ENCODE assay signal across 8 cellular contexts in the genomic region with DNA sequence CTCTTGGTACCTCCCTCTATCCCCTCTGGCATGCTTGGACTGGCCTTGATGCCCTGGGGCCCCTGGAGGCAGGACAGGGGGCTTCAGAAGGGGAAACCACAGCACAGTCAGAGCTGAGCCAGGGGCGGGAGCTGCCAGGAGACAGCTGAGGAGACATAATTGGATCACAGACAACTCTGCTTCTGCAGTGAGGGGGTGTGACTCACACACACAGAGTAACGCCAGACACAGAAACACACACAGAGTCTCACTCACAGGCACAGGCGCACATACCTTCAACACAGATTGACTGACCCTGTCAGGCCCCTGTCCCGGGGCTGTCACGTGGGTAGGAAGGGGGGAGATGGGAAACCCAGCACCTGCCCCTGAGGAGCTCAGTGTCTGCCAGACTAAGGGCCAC. TPM values are rescaled to one million over a fixed set of nuclear protein-coding genes. Genes with fewer than 3 reads are reported as not detected.
DNase-seq lines count a peak whose midpoint lies in the region; ATAC-seq and TF ChIP-seq lines count a peak whose summit lies in the region.

No MANE protein-coding gene starts in this region.

- H2BK12ac ChIP-seq in neuronal stem cell (ENCODE audit: low read length), result no peak overlapping the region

- H3K4me3 ChIP-seq in BE2C (ENCODE audit: low read depth, low read length) (no peak overlapping the region), epithelial cell of esophagus (ENCODE audit: low read length) (no peak overlapping the region), neuronal stem cell (ENCODE audit: low read length in 2 of 2) (no peak overlapping the region)

- no peaks in the 10 kb centered on the region for H3K36me3 ChIP-seq in BE2C
- H3K36me3 ChIP-seq in neuronal stem cell (replicated peaks in 1 of 2; ENCODE audit: control insufficient read depth in 2 of 2, insufficient read depth in 2 of 2, low read length in 2 of 2), result no peaks in the 10 kb centered on the region

- no peak overlapping the region for H3K18ac ChIP-seq in neuronal stem cell (ENCODE audit: low read length)

- no peak overlapping the region for H2BK5ac ChIP-seq in neuronal stem cell (ENCODE audit: low read length)

- no peak overlapping the region for H4K8ac ChIP-seq in neuronal stem cell (ENCODE audit: low read depth, low read length)

- H3K14ac ChIP-seq in neuronal stem cell (ENCODE audit: low read length), result no peak overlapping the region

- no peak overlapping the region for H3K4ac ChIP-seq in neuronal stem cell (ENCODE audit: low read length)

- H2BK120ac ChIP-seq in neuronal stem cell (ENCODE audit: low read depth, low read length), result no peak overlapping the region

- WGBS in neuronal stem cell (ENCODE audit: extremely low coverage in 2 of 2, insufficient read length in 2 of 2, insufficient replicate concordance in 1 of 2), 2 donors, result no CpG with 5 or more reads among the region's 5 CpGs

- peak overlapping the region; percentile 56 for H2AFZ ChIP-seq in neuronal stem cell (ENCODE audit: low read length)

- H4K91ac ChIP-seq in neuronal stem cell (ENCODE audit: low read depth, low read length, poor library complexity), result no peak overlapping the region

- no peak overlapping the region for H3K4me2 ChIP-seq in neuronal stem cell (ENCODE audit: insufficient read depth, low read length, poor library complexity, severe bottlenecking)

- TF ChIP-seq CTCF in BE2C (IDR thresholded peaks at IDR 0.05; ENCODE audit: low read depth, low read length) (no peak), epithelial cell of esophagus (IDR thresholded peaks at IDR 0.05; ENCODE audit: insufficient read depth, low read depth, low read length, missing control alignments) (no peak)

- no peak overlapping the region for H2BK15ac ChIP-seq in neuronal stem cell (ENCODE audit: low read length)

- H3K23ac ChIP-seq in neuronal stem cell (ENCODE audit: low read depth, low read length, poor library complexity), result no peak overlapping the region

- peaks cover 47% of the 10 kb centered on the region for H3K4me1 ChIP-seq in BE2C
- H3K4me1 ChIP-seq in neuronal stem cell (ENCODE audit: control insufficient read depth in 2 of 2, insufficient read depth in 1 of 2, low read depth in 1 of 2, low read length in 2 of 2), result peaks cover 11 to 12% of the 10 kb centered on the region in 2 donors

- DNase-seq in BE2C (peak; percentile 92), NCI-H69 (lab: John Stamatoyannopoulos, UW) (peak; percentile 27), epithelial cell of esophagus (ENCODE audit: low read depth) (peak; percentile 87), neuronal stem cell (ENCODE audit: low spot score) (no peak), NOMO-1 (lab: John Stamatoyannopoulos, UW; ENCODE audit: unreplicated experiment in 2 of 2) (no peak), NCI-H1417 (lab: John Stamatoyannopoulos, UW) (no peak), COR-L47 (lab: John Stamatoyannopoulos, UW) (no peak)

- peak overlapping the region; percentile 17 for H3K9ac ChIP-seq in neuronal stem cell (ENCODE audit: low read depth, low read length, poor library complexity)

- no peak for ATAC-seq in GM18867 (IDR thresholded peaks at IDR 0.05; ENCODE audit: unreplicated experiment)

- no peak overlapping the region for H3K27ac ChIP-seq in neuronal stem cell (replicated peaks; ENCODE audit: low read length)

- no peaks in the 10 kb centered on the region for H3K79me1 ChIP-seq in neuronal stem cell (ENCODE audit: low read depth, low read length)

- H3K27me3 ChIP-seq in BE2C, result no peaks in the 10 kb centered on the region
- H3K27me3 ChIP-seq in neuronal stem cell (ENCODE audit: control insufficient read depth in 3 of 3, insufficient read depth in 3 of 3, low read depth in 1 of 3, low read length in 3 of 3), result no peaks in the 10 kb centered on the region

- H3K9me3 ChIP-seq in BE2C (no peaks in the 10 kb centered on the region), neuronal stem cell (replicated peaks in 1 of 2; ENCODE audit: control insufficient read depth in 2 of 2, insufficient read depth in 1 of 2, low read depth in 1 of 2, low read length in 2 of 2) (no peaks in the 10 kb centered on the region)

- H2AK5ac ChIP-seq in neuronal stem cell (ENCODE audit: low read depth, low read length), result peak overlapping the region; percentile 73

RNA-seq across cellular contexts. Expression of a gene that starts 20.6 kb away (rescaled TPM):
- 71.9 TPM for polyA plus RNA-seq in BE2C (2012; ENCODE audit: insufficient read depth, insufficient read length, low read depth)
- polyA plus RNA-seq in neuronal stem cell (2013, experiment 1 of 2), result 19.9 TPM
- 17.9 TPM for polyA plus RNA-seq in neuronal stem cell (2013, experiment 2 of 2)

RNA-seq across cellular contexts. Expression of a gene that starts 21.1 kb away (rescaled TPM):
- 43.3 TPM for polyA plus RNA-seq in BE2C (2012; ENCODE audit: insufficient read depth, insufficient read length, low read depth)
- polyA plus RNA-seq in neuronal stem cell (2013, experiment 1 of 2), result 15.2 TPM
- polyA plus RNA-seq in neuronal stem cell (2013, experiment 2 of 2), result 15.9 TPM

RNA-seq across cellular contexts. Expression of a gene that starts 40.9 kb away (rescaled TPM):
- polyA plus RNA-seq in BE2C (2012; ENCODE audit: insufficient read depth, insufficient read length, low read depth), result 11.1 TPM
- polyA plus RNA-seq in neuronal stem cell (2013, experiment 1 of 2), result 18.3 TPM
- polyA plus RNA-seq in neuronal stem cell (2013, experiment 2 of 2), result 16.1 TPM

Comparison
In these comparisons a context has a peak if more than half of its experiments do, and no peak if none do; other contexts are left out.
1. DNase-seq: peak in BE2C (single experiment), NCI-H69 (single experiment) and epithelial cell of esophagus (single experiment); none in neuronal stem cell (single experiment), NOMO-1 (0 of 2), NCI-H1417 (0 of 3) and COR-L47 (single experiment).